20 cellular contexts compared by ENCODE assay signal in genomic region chr4:16827762-16828724, GRCh38.
DNase-seq lines count a peak whose midpoint lies in the region; ATAC-seq, FAIRE-seq and TF ChIP-seq lines count a peak whose summit lies in the region.
"Had no signal": no experiment of that assay in that cellular context is flagged by ENCODE, and none has a peak within 500 bp of the region (broad histone marks: within the 10 kb centered on the region; RNA-seq: fewer than 3 reads in every experiment).

No MANE protein-coding gene starts in this region.

- peaks cover 20% of the 10 kb centered on the region for H3K27me3 Mint-ChIP-seq in nephron (ENCODE audit: low read depth)

- no peak overlapping the region for H2AFZ ChIP-seq in HepG2 (ENCODE audit: low read length)

- H3K36me3 Mint-ChIP-seq in nephron (ENCODE audit: low read depth): peaks cover 15% of the 10 kb centered on the region
- H3K36me3 Mint-ChIP-seq: stimulated activated effector memory CD8-positive, alpha-beta T cell treated with anti-CD3 and anti-CD28 coated beads, Interleukin-12 subunit alpha, Interleukin-12 subunit beta, amount 100 ng/mL, for 72 hours; T-cell had no signal

- DNase-seq in HepG2 (ENCODE audit: low spot score) (no peak), fibroblast of the aortic adventitia (ENCODE audit: low read depth) (peak; percentile 31), aorta (no peak), T-helper 1 cell (no peak), SKM-1 (lab: John Stamatoyannopoulos, UW; ENCODE audit: unreplicated experiment) (no peak), glomerular visceral epithelial cell (ENCODE audit: extremely low spot score) (no peak)
- DNase-seq: activated CD8-positive, alpha-beta memory T cell treated with anti-CD3 and anti-CD28 coated beads for 24 hours; amniotic stem cell; NCI-H1092 treated with DMSO at 0.1 percent for 48 hours; NCI-H2171; NCI-H82; T-cell had no signal

- no peak for TF ChIP-seq POLR2A in HepG2 (IDR thresholded peaks at IDR 0.05; ENCODE audit: insufficient read depth in 1 of 2, low read depth in 2 of 2, low read length in 2 of 2)

- peak overlapping the region; percentile 18 to 78 (median 64) for H3K27ac Mint-ChIP-seq in nephron
- H3K27ac Mint-ChIP-seq: activated T-helper 2 cell treated with anti-CD3 and anti-CD28 coated beads, Interferon-gamma antibody, Interleukin-2, Interleukin-4, amounts not matched to agents 10 μg/mL and 5 μg/mL and 100 μg/mL, durations not matched to agents 14 hours and 24 hours and 36 hours; dendritic cell treated with granulocyte-macrophage colony-stimulating factor and Interleukin-4, amounts not matched to agents 40 ng/mL and 50 ng/mL, for 4 days; stimulated activated effector memory CD8-positive, alpha-beta T cell treated with anti-CD3 and anti-CD28 coated beads, Interleukin-12 subunit alpha, Interleukin-12 subunit beta, amount 100 ng/mL, for 72 hours; T-cell had no signal

- H3K4me3 ChIP-seq in liver (ENCODE audit: low read depth in 1 of 3, low read length in 3 of 3) (no peak overlapping the region), HepG2 (replicated peaks in 1 of 3; ENCODE audit: insufficient read depth in 1 of 3, low read depth in 2 of 3, low read length in 3 of 3) (no peak overlapping the region), fibroblast of the aortic adventitia (ENCODE audit: low read depth, low read length) (no peak overlapping the region), aorta (ENCODE audit: low read length in 2 of 2) (no peak overlapping the region)
- H3K4me3 ChIP-seq: skin epidermis, vagina had no signal

- CTCF ChIA-PET in HepG2 (lab: Yijun Ruan, JAX; ENCODE audit: low intra/inter-chr PET ratio, low total read pairs): no interaction called here

- peaks cover 24% of the 10 kb centered on the region for H3K4me1 Mint-ChIP-seq in nephron
- H3K4me1 Mint-ChIP-seq: stimulated activated effector memory CD8-positive, alpha-beta T cell treated with anti-CD3 and anti-CD28 coated beads, Interleukin-12 subunit alpha, Interleukin-12 subunit beta, amount 100 ng/mL, for 72 hours; T-cell had no signal

- H3K4me1 ChIP-seq in liver (ENCODE audit: control insufficient read depth in 4 of 4, insufficient read depth in 4 of 4, low read length in 3 of 4) (peaks cover 6 to 29% (median 20%) of the 10 kb centered on the region in 4 donors), HepG2 (ENCODE audit: insufficient read depth, low read length) (peaks cover 58% of the 10 kb centered on the region), aorta (ENCODE audit: control insufficient read depth in 1 of 2, insufficient read depth in 2 of 2, low read length in 2 of 2) (no peaks in the 10 kb centered on the region)
- H3K4me1 ChIP-seq: vagina had no signal

- peak in 1 of 2 donors; percentile 39 for TF ChIP-seq RAD21 in liver (IDR thresholded peaks at IDR 0.05)
- TF ChIP-seq RAD21 in HepG2 (CRISPR knock-in tag; IDR thresholded peaks at IDR 0.05): no peak

- H3K27ac ChIP-seq in liver (ENCODE audit: low read depth in 1 of 2, low read length in 2 of 2) (peak overlapping the region; percentile 9 to 45), HepG2 (ENCODE audit: extremely low read length, insufficient read depth, low read length) (no peak overlapping the region), aorta (ENCODE audit: low read depth in 1 of 2, low read length in 2 of 2) (no peak overlapping the region)
- H3K27ac ChIP-seq: vagina had no signal

- H4K20me1 ChIP-seq in HepG2 (ENCODE audit: insufficient read depth, low read length): no peaks in the 10 kb centered on the region

- H3K27me3 ChIP-seq in liver (ENCODE audit: control insufficient read depth in 4 of 4, insufficient read depth in 4 of 4, low read length in 3 of 4) (no peaks in the 10 kb centered on the region), HepG2 (ENCODE audit: control insufficient read depth in 1 of 2, insufficient read depth in 2 of 2, low read length in 2 of 2) (no peaks in the 10 kb centered on the region), aorta (ENCODE audit: control insufficient read depth in 1 of 2, insufficient read depth in 2 of 2, low read length in 1 of 2) (no peaks in the 10 kb centered on the region)
- H3K27me3 ChIP-seq: vagina had no signal

- in situ Hi-C loops in HepG2 (cut with HindIII; ENCODE audit: extremely low pct_ligation_motif_present, low pct_unique_long_range_greater_than_20kb): no loop called here

- FAIRE-seq in HepG2 (lab: Jason Lieb, UNC): no peak
- FAIRE-seq: RCC 7860 had no signal

- H3K79me2 ChIP-seq in HepG2 (ENCODE audit: insufficient read depth, low read length): no peaks in the 10 kb centered on the region

- H3K36me3 ChIP-seq in liver (ENCODE audit: control insufficient read depth in 4 of 4, insufficient read depth in 3 of 4, low read depth in 1 of 4, low read length in 3 of 4) (no peaks in the 10 kb centered on the region), HepG2 (replicated peaks in 1 of 2; ENCODE audit: control insufficient read depth in 1 of 2, insufficient read depth in 2 of 2, low read length in 2 of 2) (no peaks in the 10 kb centered on the region), aorta (ENCODE audit: control insufficient read depth in 1 of 2, insufficient read depth in 2 of 2, low read length in 1 of 2) (no peaks in the 10 kb centered on the region)
- H3K36me3 ChIP-seq: vagina had no signal

- H3K4me3 Mint-ChIP-seq in nephron: no peak overlapping the region
- H3K4me3 Mint-ChIP-seq: dendritic cell treated with granulocyte-macrophage colony-stimulating factor and Interleukin-4, amounts not matched to agents 40 ng/mL and 50 ng/mL, for 4 days; stimulated activated effector memory CD8-positive, alpha-beta T cell treated with anti-CD3 and anti-CD28 coated beads, Interleukin-12 subunit alpha, Interleukin-12 subunit beta, amount 100 ng/mL, for 72 hours; T-cell had no signal

- WGBS in liver: 73% methylated on average over 12 of the region's 12 CpGs
- WGBS in HepG2 (ENCODE audit: low lambda C conversion rate): 89% methylated on average over 12 of the region's 12 CpGs
- 72 to 75% methylated on average over 12 of the region's 12 CpGs for WGBS in aorta, 2 donors

- no peaks in the 10 kb centered on the region for H3K9me3 Mint-ChIP-seq in nephron
- H3K9me3 Mint-ChIP-seq: activated T-helper 2 cell treated with anti-CD3 and anti-CD28 coated beads, Interferon-gamma antibody, Interleukin-2, Interleukin-4, amounts not matched to agents 10 μg/mL and 5 μg/mL and 100 μg/mL, durations not matched to agents 14 hours and 24 hours and 36 hours; dendritic cell treated with granulocyte-macrophage colony-stimulating factor and Interleukin-4, amounts not matched to agents 40 ng/mL and 50 ng/mL, for 4 days; stimulated activated effector memory CD8-positive, alpha-beta T cell treated with anti-CD3 and anti-CD28 coated beads, Interleukin-12 subunit alpha, Interleukin-12 subunit beta, amount 100 ng/mL, for 72 hours; T-cell had no signal

- TF ChIP-seq EP300 in HepG2 (IDR thresholded peaks at IDR 0.05; ENCODE audit: low read depth in 2 of 2, low read length in 2 of 2) (no peak), HepG2 (CRISPR knock-in tag; IDR thresholded peaks at IDR 0.05; ENCODE audit: borderline replicate concordance) (no peak)

- POLR2A ChIA-PET in HepG2 (lab: Yijun Ruan, JAX): interaction anchor here (1.2 kb wide), 1 partner anchor 8 kb away, joined by 3 read pairs; no protein-coding TSS in a partner anchor

- TF ChIP-seq CTCF in liver (IDR thresholded peaks at IDR 0.05; ENCODE audit: low read depth, low read length, missing input control): no peak
- no peak for TF ChIP-seq CTCF in HepG2 (CRISPR knock-in tag; IDR thresholded peaks at IDR 0.05)
- no peak for TF ChIP-seq CTCF in fibroblast of the aortic adventitia (IDR thresholded peaks at IDR 0.05; ENCODE audit: insufficient read depth, low read length)
- TF ChIP-seq CTCF in nephron (IDR thresholded peaks at IDR 0.05; ENCODE audit: unreplicated experiment in 3 of 3): no peak

- no peak overlapping the region for H3K9ac ChIP-seq in liver (ENCODE audit: low read depth in 1 of 2, low read length in 2 of 2)
- H3K9ac ChIP-seq in HepG2 (ENCODE audit: insufficient read depth, low read depth, low read length): no peak overlapping the region

- H3K9me3 ChIP-seq in liver (ENCODE audit: control insufficient read depth in 4 of 4, low read length in 3 of 4) (no peaks in the 10 kb centered on the region), HepG2 (ENCODE audit: low read length) (no peaks in the 10 kb centered on the region), aorta (ENCODE audit: control insufficient read depth, low read length) (no peaks in the 10 kb centered on the region)
- H3K9me3 ChIP-seq: vagina had no signal

- BruUV-seq in HepG2 (replicated peaks; lab: Mats Ljungman, UMichigan): no TSS peak

- no peak overlapping the region for H3K4me2 ChIP-seq in HepG2 (ENCODE audit: low read depth, low read length)

- intact Hi-C loops in HepG2 (cut with micrococcal nuclease; ENCODE audit: unreplicated experiment) (no loop called here), aorta (cut with DNase I) (no loop called here)

- ATAC-seq in HepG2 (no peak), aorta (ENCODE audit: low FRiP score) (peak; percentile 38)
- ATAC-seq: stimulated activated effector memory CD8-positive, alpha-beta T cell treated with anti-CD3 and anti-CD28 coated beads, Interleukin-12 subunit alpha, Interleukin-12 subunit beta, amount 100 ng/mL, for 72 hours; T-cell had no signal

TF ChIP-seq in liver, 16 proteins besides CTCF, POLR2A, EP300 and RAD21 (continues in another document):
- TF ChIP-seq ATF3 (IDR thresholded peaks at IDR 0.05): peak; percentile 12
- peak in 1 of 2 donors; percentile 67 for TF ChIP-seq RXRA (IDR thresholded peaks at IDR 0.05)
- no peak for TF ChIP-seq FOXA2 (IDR thresholded peaks at IDR 0.05)
- TF ChIP-seq TAF1 (conservative IDR thresholded peaks at IDR 0.05): no peak
- no peak for TF ChIP-seq HNF4G (IDR thresholded peaks at IDR 0.05)
- peak; percentile 80 to 92 for TF ChIP-seq HNF4A (conservative IDR thresholded peaks at IDR 0.05)
- TF ChIP-seq JUND (IDR thresholded peaks at IDR 0.05): peak in 1 of 2 donors; percentile 46
- TF ChIP-seq SP1 (IDR thresholded peaks at IDR 0.05): peak; percentile 55

TF ChIP-seq in HepG2, 621 proteins besides CTCF, POLR2A, EP300 and RAD21:
- TF ChIP-seq SP2 (CRISPR knock-in tag; IDR thresholded peaks at IDR 0.05): no peak
- TF ChIP-seq JUNB (CRISPR knock-in tag; IDR thresholded peaks at IDR 0.05; ENCODE audit: borderline replicate concordance): no peak
- TF ChIP-seq TRAFD1 (CRISPR knock-in tag; IDR thresholded peaks at IDR 0.05; ENCODE audit: borderline replicate concordance): no peak
TF ChIP-seq in HepG2: peak in this region for 0.

Comparison
In these comparisons a context has a peak if more than half of its experiments do, and no peak if none do; other contexts are left out.
1. H3K27ac ChIP-seq: peak in liver (2 of 2); none in HepG2 (single experiment) and aorta (0 of 2).